Comparison of ENCODE assay signal across 21 cellular contexts in genomic region chr2:225920621-225921020, GRCh38.
"Had no signal": no experiment of that assay in that cellular context is flagged by ENCODE, and none has a peak within 500 bp of the region (broad histone marks: within the 10 kb centered on the region; RNA-seq: fewer than 3 reads in every experiment).

No MANE protein-coding gene starts in this region.

- H3K36me3 ChIP-seq: colonic mucosa, esophagus muscularis mucosa, right atrium auricular region, thyroid gland had no signal

- H3K4me3 ChIP-seq: colonic mucosa, esophagus muscularis mucosa, right atrium auricular region, skin epidermis, thyroid gland had no signal

- DNase-seq: activated B cell treated with CpG ODN at 0.5 μM for 24 hours; activated CD4-positive, alpha-beta T cell treated with anti-CD3 and anti-CD28 coated beads, Interleukin-2, amount 10 ng/mL, durations not matched to agents 24 days and 14 days; activated CD8-positive, alpha-beta memory T cell treated with anti-CD3 and anti-CD28 coated beads for 24 hours; activated naive CD8-positive, alpha-beta T cell treated with anti-CD3 and anti-CD28 coated beads, Interleukin-2, amount 10 ng/mL, durations not matched to agents 7 days and 5 days; aorta; caudate nucleus; colonic mucosa; foreskin keratinocyte; left ventricle myocardium superior; mesenchymal stem cell; natural killer cell; nucleus accumbens; stimulated activated CD4-positive, alpha-beta T cell treated with anti-CD3 and anti-CD28 coated beads, Interleukin-15, amount 100 ng/mL, for 24 hours; stimulated activated CD4-positive, alpha-beta T cell treated with anti-CD3 and anti-CD28 coated beads, Interleukin-4, amount 100 ng/mL, for 1 hour; stimulated activated naive B cell treated with anti-CD40 and anti-IgM and Interleukin-4, amounts not matched to agents 10 μg/mL and 1 μg/mL and 100 μg/mL, for 72 hours; T-helper 17 cell; thyroid gland had no signal

- H3K9me3 ChIP-seq: colonic mucosa, thyroid gland had no signal

- H3K27me3 ChIP-seq: colonic mucosa, esophagus muscularis mucosa, foreskin keratinocyte, right atrium auricular region, thyroid gland had no signal

- FAIRE-seq: urothelium cell line had no signal

- ATAC-seq: foreskin keratinocyte; left ventricle myocardium superior; natural killer cell; stimulated activated naive B cell treated with anti-CD40 and anti-IgM and Interleukin-4, amounts not matched to agents 10 μg/mL and 1 μg/mL and 100 μg/mL, for 72 hours; T-helper 17 cell had no signal

- H3K27ac ChIP-seq: colonic mucosa, esophagus muscularis mucosa, foreskin keratinocyte, right atrium auricular region, skin epidermis, thyroid gland had no signal
